8 cellular contexts compared by ENCODE assay signal in the genomic region with DNA sequence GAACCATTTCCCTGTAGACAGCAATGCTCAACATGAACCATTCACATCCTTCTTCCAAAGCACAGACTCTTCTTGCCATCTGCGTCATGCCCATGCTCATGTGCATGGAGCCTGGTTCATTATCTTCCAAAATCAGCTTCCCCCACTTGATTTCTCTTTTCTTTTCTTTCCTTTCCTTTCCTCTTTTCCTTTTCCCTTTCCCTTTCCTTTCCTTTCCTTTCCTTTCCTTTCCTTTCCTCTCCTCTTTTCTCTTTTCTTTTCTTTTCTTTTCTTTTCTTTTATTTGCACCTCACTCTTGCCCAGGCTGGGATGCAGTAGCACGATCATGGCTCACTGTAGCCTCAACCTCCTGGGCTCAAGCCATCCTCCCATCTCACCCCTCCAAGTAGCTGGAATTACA. TPM values are rescaled to one million over a fixed set of nuclear protein-coding genes. Genes with fewer than 3 reads are reported as not detected.
"Had no signal": no experiment of that assay in that cellular context is flagged by ENCODE, and none has a peak within 500 bp of the region (broad histone marks: within the 10 kb centered on the region; RNA-seq: fewer than 3 reads in every experiment).

No MANE protein-coding gene starts in this region.

- DNase-seq: GDM1, GF-D8 had no signal

- ATAC-seq: GM12878 had no signal

- H3K4me3 ChIP-seq: GM12878 had no signal

- FAIRE-seq: G401.6, GM12878, GM12891, GM12892, GM18507, GM19239 had no signal

RNA-seq across cellular contexts. Expression of a gene that starts 37.5 kb away (rescaled TPM):
- total RNA-seq: GM12878 had no signal
